In genomic region chr2:174259981-174260380, GRCh38 we compare ENCODE assay signal across 12 cellular contexts.
DNase-seq lines count a peak whose midpoint lies in the region; ATAC-seq lines count a peak whose summit lies in the region.
"Had no signal": no experiment of that assay in that cellular context is flagged by ENCODE, and none has a peak within 500 bp of the region (broad histone marks: within the 10 kb centered on the region; RNA-seq: fewer than 3 reads in every experiment).

No MANE protein-coding gene starts in this region.

- H3K27ac ChIP-seq in epithelial cell of prostate, result peak overlapping the region; percentile 8
- H3K27ac ChIP-seq: BLaER1 had no signal

- no peak overlapping the region for H3K4me3 ChIP-seq in skeletal muscle cell (ENCODE audit: low read depth, low read length)
- H3K4me3 ChIP-seq: BLaER1 had no signal

- DNase-seq in SIG-M5 treated with dmso at 0.1 percent for 504 hours (lab: John Stamatoyannopoulos, UW; ENCODE audit: unreplicated experiment) (peak; percentile 56), SIG-M5 (lab: John Stamatoyannopoulos, UW) (no peak), NCI-H2227 (lab: John Stamatoyannopoulos, UW; ENCODE audit: unreplicated experiment) (peak; percentile 27), epithelial cell of prostate (ENCODE audit: low read depth, low spot score) (no peak), skeletal muscle cell (ENCODE audit: low read depth) (peak; percentile 85)
- DNase-seq in activated CD8-positive, alpha-beta memory T cell treated with anti-CD3 and anti-CD28 coated beads, Interleukin-2, amount 50 U/mL, for 4 hours, result no peak
- DNase-seq: natural killer cell; NCI-H774; stimulated activated naive CD8-positive, alpha-beta T cell treated with anti-CD3 and anti-CD28 coated beads, Interleukin-15, amount 100 ng/mL, for 72 hours had no signal

- ATAC-seq in HG02642 (IDR thresholded peaks at IDR 0.05; ENCODE audit: poor library complexity, unreplicated experiment) (no peak), GM18867 (IDR thresholded peaks at IDR 0.05; ENCODE audit: unreplicated experiment) (no peak)
- ATAC-seq: natural killer cell; stimulated activated naive CD8-positive, alpha-beta T cell treated with anti-CD3 and anti-CD28 coated beads, Interleukin-15, amount 100 ng/mL, for 72 hours had no signal

Comparison
In these comparisons a context has a peak if more than half of its experiments do, and no peak if none do; other contexts are left out.
1. DNase-seq: peak in SIG-M5 treated with dmso at 0.1 percent for 504 hours (single experiment), NCI-H2227 (single experiment) and skeletal muscle cell (single experiment); none in SIG-M5 (single experiment), epithelial cell of prostate (single experiment) and activated CD8-positive, alpha-beta memory T cell treated with anti-CD3 and anti-CD28 coated beads, Interleukin-2, amount 50 U/mL, for 4 hours (single experiment).